Comparison of ENCODE assay signal across 22 cellular contexts in the genomic region with DNA sequence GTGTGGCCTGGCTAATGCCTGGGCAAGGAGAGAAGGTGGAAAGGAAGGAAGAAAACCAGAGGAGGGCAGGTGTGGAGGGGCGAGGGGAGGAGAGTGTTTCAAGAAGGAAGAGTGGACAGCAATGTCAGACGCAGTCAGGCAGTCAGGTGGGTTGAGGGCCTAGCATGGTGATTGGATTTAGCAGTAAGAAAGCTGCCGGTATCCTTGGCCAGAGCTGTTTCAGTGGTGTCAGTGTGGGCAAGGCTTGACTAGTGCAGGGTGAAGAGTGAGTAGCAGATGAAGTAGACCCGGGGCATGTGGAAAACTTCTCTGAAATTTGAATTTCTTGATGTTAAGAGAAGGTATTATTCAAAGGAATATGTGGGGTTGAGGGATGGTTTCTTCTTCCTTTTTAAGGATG. TPM values are rescaled to one million over a fixed set of nuclear protein-coding genes. Genes with fewer than 3 reads are reported as not detected.
DNase-seq lines count a peak whose midpoint lies in the region; ATAC-seq and TF ChIP-seq lines count a peak whose summit lies in the region.
"Had no signal": no experiment of that assay in that cellular context is flagged by ENCODE, and none has a peak within 500 bp of the region (broad histone marks: within the 10 kb centered on the region; RNA-seq: fewer than 3 reads in every experiment).

No MANE protein-coding gene starts in this region.

- H3K4me3 Mint-ChIP-seq in activated CD8-positive, alpha-beta T cell treated with anti-CD3 and anti-CD28 coated beads, Interleukin-2, amount 10 ng/mL, durations not matched to agents 7 days and 5 days, result no peak overlapping the region
- no peak overlapping the region for H3K4me3 Mint-ChIP-seq in activated CD8-positive, alpha-beta T cell treated with anti-CD3 and anti-CD28 coated beads for 36 hours
- H3K4me3 Mint-ChIP-seq in Caco-2 (ENCODE audit: unreplicated experiment) (no peak overlapping the region), chondrocyte (ENCODE audit: unreplicated experiment) (no peak overlapping the region), neural progenitor cell (no peak overlapping the region)
- H3K4me3 Mint-ChIP-seq in CD4-positive, alpha-beta memory T cell, result peak overlapping the region in 3 of 8 donors; percentile 9 to 43 (median 38)
- H3K4me3 Mint-ChIP-seq: natural killer cell treated with Interleukin-12 subunit alpha and Interleukin-12 subunit beta and Interleukin-15 and Interleukin-18, amount 100 ng/mL, for 72 hours had no signal

- H3K4me1 Mint-ChIP-seq in activated CD8-positive, alpha-beta T cell treated with anti-CD3 and anti-CD28 coated beads, Interleukin-2, amount 10 ng/mL, durations not matched to agents 7 days and 5 days (ENCODE audit: low read depth), result peaks cover 23% of the 10 kb centered on the region
- peaks cover 62% of the 10 kb centered on the region for H3K4me1 Mint-ChIP-seq in activated CD8-positive, alpha-beta T cell treated with anti-CD3 and anti-CD28 coated beads for 36 hours (ENCODE audit: low read depth)
- H3K4me1 Mint-ChIP-seq in Caco-2 (ENCODE audit: low read depth, unreplicated experiment) (peaks cover 24% of the 10 kb centered on the region), chondrocyte (ENCODE audit: low read depth) (peaks cover 63% of the 10 kb centered on the region), neural progenitor cell (peaks cover 9% of the 10 kb centered on the region)
- H3K4me1 Mint-ChIP-seq in CD4-positive, alpha-beta memory T cell, result peaks cover 30 to 47% (median 38%) of the 10 kb centered on the region in 4 donors

- H3K27me3 ChIP-seq in Caco-2 (replicated peaks; ENCODE audit: control insufficient read depth, insufficient read depth, low read length) (no peaks in the 10 kb centered on the region), neural progenitor cell (no peaks in the 10 kb centered on the region)
- H3K27me3 ChIP-seq in CD4-positive, alpha-beta memory T cell (ENCODE audit: insufficient read depth, low read length), result no peaks in the 10 kb centered on the region
- H3K27me3 ChIP-seq: gastrocnemius medialis, Peyer's patch, upper lobe of right lung had no signal

- peak; percentile 19 for DNase-seq in activated CD8-positive, alpha-beta T cell treated with anti-CD3 and anti-CD28 coated beads, Interleukin-2, amount 10 ng/mL, durations not matched to agents 7 days and 5 days
- DNase-seq in activated CD8-positive, alpha-beta T cell treated with anti-CD3 and anti-CD28 coated beads for 36 hours, result no peak
- no peak for DNase-seq in Caco-2
- no peak for DNase-seq in chondrocyte (ENCODE audit: low spot score)
- DNase-seq in neural progenitor cell (ENCODE audit: low spot score), result no peak
- DNase-seq in CD4-positive, alpha-beta memory T cell, result no peak
- DNase-seq: activated effector memory CD4-positive, alpha-beta T cell treated with anti-CD3 and anti-CD28 coated beads, Interleukin-2, amount 50 U/mL, for 16 hours; effector CD4-positive, alpha-beta T cell; gastrocnemius medialis; NCI-H1092 treated with DMSO at 0.1 percent for 48 hours; NCI-H2029 treated with DMSO at 0.1 percent for 48 hours; NCI-H510A; NK-92 treated with Interleukin-12 subunit alpha and Interleukin-12 subunit beta, amount 100 ng/mL, for 24 hours; Peyer's patch; psoas muscle; stimulated activated CD4-positive, alpha-beta T cell treated with anti-CD3 and anti-CD28 coated beads, Interleukin-2, amount 100 ng/mL, for 48 hours; upper lobe of right lung had no signal

- H3K9me3 ChIP-seq in Caco-2 (peaks cover 11% of the 10 kb centered on the region), neural progenitor cell (ENCODE audit: low read depth) (peaks cover 8% of the 10 kb centered on the region)
- H3K9me3 ChIP-seq in CD4-positive, alpha-beta memory T cell (ENCODE audit: control insufficient read depth in 1 of 2, low read length in 2 of 2), result peaks cover 0 to 17% of the 10 kb centered on the region in 2 donors
- H3K9me3 ChIP-seq: gastrocnemius medialis, Peyer's patch, upper lobe of right lung had no signal

- no TSS peak for BruUV-seq in Caco-2 (replicated peaks; lab: Mats Ljungman, UMichigan)

- H2AFZ ChIP-seq in neural progenitor cell (replicated peaks), result no peak overlapping the region

- H3K27me3 Mint-ChIP-seq in activated CD8-positive, alpha-beta T cell treated with anti-CD3 and anti-CD28 coated beads, Interleukin-2, amount 10 ng/mL, durations not matched to agents 7 days and 5 days (ENCODE audit: low read depth), result no peaks in the 10 kb centered on the region
- no peaks in the 10 kb centered on the region for H3K27me3 Mint-ChIP-seq in activated CD8-positive, alpha-beta T cell treated with anti-CD3 and anti-CD28 coated beads for 36 hours
- H3K27me3 Mint-ChIP-seq in Caco-2 (ENCODE audit: insufficient read depth, unreplicated experiment) (no peaks in the 10 kb centered on the region), chondrocyte (ENCODE audit: low read depth) (no peaks in the 10 kb centered on the region), neural progenitor cell (ENCODE audit: insufficient read depth, low read depth) (peaks cover 2% of the 10 kb centered on the region)
- no peaks in the 10 kb centered on the region for H3K27me3 Mint-ChIP-seq in CD4-positive, alpha-beta memory T cell

- peaks cover 11% of the 10 kb centered on the region for H3K9me3 Mint-ChIP-seq in activated CD8-positive, alpha-beta T cell treated with anti-CD3 and anti-CD28 coated beads, Interleukin-2, amount 10 ng/mL, durations not matched to agents 7 days and 5 days (ENCODE audit: insufficient read depth)
- peaks cover 17% of the 10 kb centered on the region for H3K9me3 Mint-ChIP-seq in activated CD8-positive, alpha-beta T cell treated with anti-CD3 and anti-CD28 coated beads for 36 hours
- H3K9me3 Mint-ChIP-seq in Caco-2 (ENCODE audit: unreplicated experiment) (peaks cover 12% of the 10 kb centered on the region), chondrocyte (ENCODE audit: low read depth) (peaks cover 17% of the 10 kb centered on the region), neural progenitor cell (peaks cover 39% of the 10 kb centered on the region)
- peaks cover 2 to 37% (median 24%) of the 10 kb centered on the region in 8 donors for H3K9me3 Mint-ChIP-seq in CD4-positive, alpha-beta memory T cell

- H3K9ac ChIP-seq in neural progenitor cell, result no peak overlapping the region

- intact Hi-C loops in activated CD8-positive, alpha-beta T cell treated with anti-CD3 and anti-CD28 coated beads for 36 hours (cut with micrococcal nuclease), result no loop called here
- intact Hi-C loops in Caco-2 (cut with micrococcal nuclease; ENCODE audit: unreplicated experiment), result no loop called here
- intact Hi-C loops in CD4-positive, alpha-beta memory T cell (cut with micrococcal nuclease), result no loop called here

- H3K4me3 ChIP-seq in Caco-2 (ENCODE audit: low read depth, low read length) (no peak overlapping the region), neural progenitor cell (no peak overlapping the region)
- no peak overlapping the region for H3K4me3 ChIP-seq in CD4-positive, alpha-beta memory T cell (ENCODE audit: low read length in 2 of 2)
- H3K4me3 ChIP-seq: gastrocnemius medialis, HAP-1, Peyer's patch, psoas muscle, upper lobe of right lung had no signal

- CTCF ChIA-PET in activated CD8-positive, alpha-beta T cell treated with anti-CD3 and anti-CD28 coated beads, Interleukin-2, amount 10 ng/mL, durations not matched to agents 7 days and 5 days (lab: Charles Lee), result no interaction called here
- CTCF ChIA-PET in activated CD8-positive, alpha-beta T cell treated with anti-CD3 and anti-CD28 coated beads for 36 hours (lab: Charles Lee), result interaction anchor here (1.5 kb wide), 1 partner anchor 94 kb away, joined by 4 read pairs; no protein-coding TSS in a partner anchor
- CTCF ChIA-PET in Caco-2 (lab: Charles Lee), result interaction anchor here (0.7 kb wide), 1 partner anchor 224 kb away, joined by 3 read pairs; no protein-coding TSS in a partner anchor
- CTCF ChIA-PET in CD4-positive, alpha-beta memory T cell (lab: Charles Lee; ENCODE audit: partially characterized antibody), result interaction anchor here (0.8 to 1.0 kb wide), 2 partner anchors 24 to 94 kb away, joined by 3 to 4 read pairs; no protein-coding TSS in a partner anchor

- peaks cover 35% of the 10 kb centered on the region for H4K20me1 ChIP-seq in neural progenitor cell (ENCODE audit: low read depth)

- H3K27ac Mint-ChIP-seq in activated CD8-positive, alpha-beta T cell treated with anti-CD3 and anti-CD28 coated beads, Interleukin-2, amount 10 ng/mL, durations not matched to agents 7 days and 5 days, result no peak overlapping the region
- H3K27ac Mint-ChIP-seq in activated CD8-positive, alpha-beta T cell treated with anti-CD3 and anti-CD28 coated beads for 36 hours, result no peak overlapping the region
- H3K27ac Mint-ChIP-seq in Caco-2 (ENCODE audit: unreplicated experiment) (peak overlapping the region; percentile 9), chondrocyte (ENCODE audit: unreplicated experiment) (peak overlapping the region; percentile 60), neural progenitor cell (peak overlapping the region; percentile 15)
- peak overlapping the region in 1 of 7 donors; percentile 77 for H3K27ac Mint-ChIP-seq in CD4-positive, alpha-beta memory T cell
- H3K27ac Mint-ChIP-seq: natural killer cell treated with Interleukin-12 subunit alpha and Interleukin-12 subunit beta and Interleukin-15 and Interleukin-18, amount 100 ng/mL, for 72 hours had no signal

- ATAC-seq in activated CD8-positive, alpha-beta T cell treated with anti-CD3 and anti-CD28 coated beads, Interleukin-2, amount 10 ng/mL, durations not matched to agents 7 days and 5 days, result peak; percentile 9
- ATAC-seq in activated CD8-positive, alpha-beta T cell treated with anti-CD3 and anti-CD28 coated beads for 36 hours, result no peak
- ATAC-seq in HG02763 (IDR thresholded peaks at IDR 0.05; ENCODE audit: unreplicated experiment), result no peak
- ATAC-seq in HG03565 (IDR thresholded peaks at IDR 0.05; ENCODE audit: unreplicated experiment), result no peak
- ATAC-seq: esophagus mucosa; gastrocnemius medialis; natural killer cell treated with Interleukin-12 subunit alpha and Interleukin-12 subunit beta and Interleukin-15 and Interleukin-18, amount 100 ng/mL, for 72 hours; upper lobe of right lung had no signal

- no peak overlapping the region for H3K27ac ChIP-seq in neural progenitor cell
- H3K27ac ChIP-seq in CD4-positive, alpha-beta memory T cell (ENCODE audit: low read depth, low read length), result no peak overlapping the region
- H3K27ac ChIP-seq: gastrocnemius medialis, Peyer's patch, psoas muscle, upper lobe of right lung had no signal

- H3K4me1 ChIP-seq in Caco-2 (peaks cover 11% of the 10 kb centered on the region), neural progenitor cell (peaks cover 15% of the 10 kb centered on the region)
- peaks cover 15% of the 10 kb centered on the region for H3K4me1 ChIP-seq in CD4-positive, alpha-beta memory T cell (ENCODE audit: insufficient read depth, low read length)
- H3K4me1 ChIP-seq: HAP-1 had no signal

- no peaks in the 10 kb centered on the region for H3F3A ChIP-seq in neural progenitor cell (ENCODE audit: low read depth)

- H3K36me3 ChIP-seq in Caco-2 (ENCODE audit: control insufficient read depth, insufficient read depth, low read length) (no peaks in the 10 kb centered on the region), neural progenitor cell (peaks cover 5% of the 10 kb centered on the region)
- H3K36me3 ChIP-seq in CD4-positive, alpha-beta memory T cell (ENCODE audit: insufficient read depth, low read length), result no peaks in the 10 kb centered on the region
- H3K36me3 ChIP-seq: gastrocnemius medialis, HAP-1, Peyer's patch, upper lobe of right lung had no signal

- H3K79me2 ChIP-seq in neural progenitor cell (ENCODE audit: low read depth), result peaks cover 99% of the 10 kb centered on the region

- TF ChIP-seq CTCF in activated CD8-positive, alpha-beta T cell treated with anti-CD3 and anti-CD28 coated beads for 36 hours (IDR thresholded peaks at IDR 0.05), result no peak
- no peak for TF ChIP-seq CTCF in Caco-2 (IDR thresholded peaks at IDR 0.05; ENCODE audit: insufficient read depth in 1 of 2, low read depth in 1 of 2, low read length in 1 of 2, severe bottlenecking in 1 of 2, unreplicated experiment in 1 of 2)
- no peak for TF ChIP-seq CTCF in chondrocyte (IDR thresholded peaks at IDR 0.05)
- TF ChIP-seq CTCF in neural progenitor cell (IDR thresholded peaks at IDR 0.05), result no peak

- POLR2A ChIA-PET in activated CD8-positive, alpha-beta T cell treated with anti-CD3 and anti-CD28 coated beads, Interleukin-2, amount 10 ng/mL, durations not matched to agents 7 days and 5 days (lab: Charles Lee), result no interaction called here
- POLR2A ChIA-PET in activated CD8-positive, alpha-beta T cell treated with anti-CD3 and anti-CD28 coated beads for 36 hours (lab: Charles Lee), result no interaction called here
- POLR2A ChIA-PET in Caco-2 (lab: Charles Lee), result no interaction called here
- POLR2A ChIA-PET in CD4-positive, alpha-beta memory T cell (lab: Charles Lee; ENCODE audit: partially characterized antibody), result no interaction called here

- peaks cover 19% of the 10 kb centered on the region for H3K36me3 Mint-ChIP-seq in activated CD8-positive, alpha-beta T cell treated with anti-CD3 and anti-CD28 coated beads, Interleukin-2, amount 10 ng/mL, durations not matched to agents 7 days and 5 days (ENCODE audit: low read depth)
- peaks cover 57% of the 10 kb centered on the region for H3K36me3 Mint-ChIP-seq in activated CD8-positive, alpha-beta T cell treated with anti-CD3 and anti-CD28 coated beads for 36 hours (ENCODE audit: low read depth)
- H3K36me3 Mint-ChIP-seq in Caco-2 (ENCODE audit: insufficient read depth, unreplicated experiment), result peaks cover 21% of the 10 kb centered on the region
- H3K36me3 Mint-ChIP-seq in chondrocyte (ENCODE audit: low read depth), result peaks cover 7% of the 10 kb centered on the region
- H3K36me3 Mint-ChIP-seq in neural progenitor cell, result peaks cover 32% of the 10 kb centered on the region
- H3K36me3 Mint-ChIP-seq in CD4-positive, alpha-beta memory T cell, result peaks cover 13 to 26% of the 10 kb centered on the region in 2 donors

- no peak overlapping the region for H3K4me2 ChIP-seq in neural progenitor cell

RNA-seq across cellular contexts. Expression of a gene that starts 27.0 kb away (rescaled TPM):
- 1 to 10 TPM; 9.1 to 9.2 TPM for total RNA-seq in activated CD8-positive, alpha-beta T cell treated with anti-CD3 and anti-CD28 coated beads, Interleukin-2, amount 10 ng/mL, durations not matched to agents 7 days and 5 days
- 10 to 100 TPM; 44.9 to 45.1 TPM for total RNA-seq in activated CD8-positive, alpha-beta T cell treated with anti-CD3 and anti-CD28 coated beads for 36 hours
- total RNA-seq in Caco-2 (2022) (27.4 and 29.5 TPM in 2 replicates), chondrocyte (31.7 to 47.1 TPM (median 43.9 TPM) in 3 replicates), neural progenitor cell (ENCODE audit: low replicate concordance) (16.1 and 17.8 TPM in 2 replicates)
- total RNA-seq in CD4-positive, alpha-beta memory T cell, result 10 to 100 TPM; 21.5 to 21.9 TPM
- polyA plus RNA-seq in CD4-positive, alpha-beta memory T cell, result 10 to 100 TPM; 12.9 to 19.4 TPM

Comparison
In these comparisons a context has a peak if more than half of its experiments do, and no peak if none do; other contexts are left out.
1. H3K27ac Mint-ChIP-seq: peak in Caco-2 (single experiment), chondrocyte (single experiment) and neural progenitor cell (single experiment); none in activated CD8-positive, alpha-beta T cell treated with anti-CD3 and anti-CD28 coated beads, Interleukin-2, amount 10 ng/mL, durations not matched to agents 7 days and 5 days (single experiment) and activated CD8-positive, alpha-beta T cell treated with anti-CD3 and anti-CD28 coated beads for 36 hours (single experiment).